In genomic region chr6:56570434-56571359, GRCh38 we compare ENCODE assay signal across 1 cellular context.
TF ChIP-seq lines count a peak whose summit lies in the region.

No MANE protein-coding gene starts in this region.

TF ChIP-seq in HEK293, 187 proteins besides CTCF, POLR2A, EP300 and RAD21 (continued from another document):
- TF ChIP-seq ZNF10 (tag by site-specific recombination; IDR thresholded peaks at IDR 0.05): no peak
- no peak for TF ChIP-seq ZFP3 (tag by site-specific recombination; IDR thresholded peaks at IDR 0.05; ENCODE audit: low read depth)
- no peak for TF ChIP-seq ZNF18 (tag by site-specific recombination; IDR thresholded peaks at IDR 0.05)
- TF ChIP-seq GLIS2 (tag by site-specific recombination; IDR thresholded peaks at IDR 0.05): no peak
- TF ChIP-seq ZNF510 (tag by site-specific recombination; IDR thresholded peaks at IDR 0.05; ENCODE audit: insufficient replicate concordance): no peak
- TF ChIP-seq INSM2 (tag by site-specific recombination; IDR thresholded peaks at IDR 0.05): no peak
TF ChIP-seq in HEK293: peak in this region for 3.
